ENCODE assay signal across 12 cellular contexts in genomic region chr18:56851774-56852173, GRCh38.
DNase-seq lines count a peak whose midpoint lies in the region; ATAC-seq and FAIRE-seq lines count a peak whose summit lies in the region.
"Had no signal": no experiment of that assay in that cellular context is flagged by ENCODE, and none has a peak within 500 bp of the region (broad histone marks: within the 10 kb centered on the region; RNA-seq: fewer than 3 reads in every experiment).

No MANE protein-coding gene starts in this region.

- H3K4me3 Mint-ChIP-seq in activated T-helper 2 cell treated with anti-CD3 and anti-CD28 coated beads, Interferon-gamma antibody, Interleukin-2, Interleukin-4, amounts not matched to agents 10 μg/mL and 5 μg/mL and 100 μg/mL, durations not matched to agents 14 hours and 24 hours and 36 hours (ENCODE audit: low read depth) = no peak overlapping the region
- H3K4me3 Mint-ChIP-seq: activated CD8-positive, alpha-beta memory T cell treated with anti-CD3 and anti-CD28 coated beads, Interleukin-2, amount 10 ng/mL, durations not matched to agents 7 days and 5 days had no signal

- peak; percentile 93 for ATAC-seq in GM21390 (IDR thresholded peaks at IDR 0.05; ENCODE audit: unreplicated experiment)
- peak; percentile 62 for ATAC-seq in HG03060 (IDR thresholded peaks at IDR 0.05; ENCODE audit: low read depth, unreplicated experiment)
- ATAC-seq: activated CD8-positive, alpha-beta memory T cell treated with anti-CD3 and anti-CD28 coated beads, Interleukin-2, amount 10 ng/mL, durations not matched to agents 7 days and 5 days had no signal

- H3K27me3 Mint-ChIP-seq in activated T-helper 2 cell treated with anti-CD3 and anti-CD28 coated beads, Interferon-gamma antibody, Interleukin-2, Interleukin-4, amounts not matched to agents 10 μg/mL and 5 μg/mL and 100 μg/mL, durations not matched to agents 14 hours and 24 hours and 36 hours (ENCODE audit: low read depth) = no peaks in the 10 kb centered on the region
- H3K27me3 Mint-ChIP-seq: activated CD8-positive, alpha-beta memory T cell treated with anti-CD3 and anti-CD28 coated beads, Interleukin-2, amount 10 ng/mL, durations not matched to agents 7 days and 5 days had no signal

- peaks cover 7% of the 10 kb centered on the region for H3K4me1 Mint-ChIP-seq in activated T-helper 2 cell treated with anti-CD3 and anti-CD28 coated beads, Interferon-gamma antibody, Interleukin-2, Interleukin-4, amounts not matched to agents 10 μg/mL and 5 μg/mL and 100 μg/mL, durations not matched to agents 14 hours and 24 hours and 36 hours (ENCODE audit: low read depth)
- H3K4me1 Mint-ChIP-seq: activated CD8-positive, alpha-beta memory T cell treated with anti-CD3 and anti-CD28 coated beads, Interleukin-2, amount 10 ng/mL, durations not matched to agents 7 days and 5 days had no signal

- no peaks in the 10 kb centered on the region for H3K36me3 Mint-ChIP-seq in activated T-helper 2 cell treated with anti-CD3 and anti-CD28 coated beads, Interferon-gamma antibody, Interleukin-2, Interleukin-4, amounts not matched to agents 10 μg/mL and 5 μg/mL and 100 μg/mL, durations not matched to agents 14 hours and 24 hours and 36 hours (ENCODE audit: low read depth)

- H3K9me3 Mint-ChIP-seq in activated T-helper 2 cell treated with anti-CD3 and anti-CD28 coated beads, Interferon-gamma antibody, Interleukin-2, Interleukin-4, amounts not matched to agents 10 μg/mL and 5 μg/mL and 100 μg/mL, durations not matched to agents 14 hours and 24 hours and 36 hours = peaks cover 11% of the 10 kb centered on the region

- intact Hi-C loops in activated T-helper 2 cell treated with anti-CD3 and anti-CD28 coated beads, Interferon-gamma antibody, Interleukin-2, Interleukin-4, amounts not matched to agents 10 μg/mL and 5 μg/mL and 100 μg/mL, durations not matched to agents 14 hours and 24 hours and 36 hours (cut with micrococcal nuclease) = no loop called here

- FAIRE-seq in GM18507 (lab: Jason Lieb, UNC) = peak; percentile 86

- H3K27ac Mint-ChIP-seq in activated T-helper 2 cell treated with anti-CD3 and anti-CD28 coated beads, Interferon-gamma antibody, Interleukin-2, Interleukin-4, amounts not matched to agents 10 μg/mL and 5 μg/mL and 100 μg/mL, durations not matched to agents 14 hours and 24 hours and 36 hours = no peak overlapping the region
- H3K27ac Mint-ChIP-seq: activated CD8-positive, alpha-beta memory T cell treated with anti-CD3 and anti-CD28 coated beads, Interleukin-2, amount 10 ng/mL, durations not matched to agents 7 days and 5 days had no signal

- DNase-seq in GM18507 (ENCODE audit: extremely low spot score, insufficient read length, low read depth) = no peak
- DNase-seq in NOMO-1 treated with dmso at 0.1 percent for 144 hours (lab: John Stamatoyannopoulos, UW; ENCODE audit: unreplicated experiment) = peak; percentile 56
- no peak for DNase-seq in NCI-H2196 (lab: John Stamatoyannopoulos, UW; ENCODE audit: unreplicated experiment)
- no peak for DNase-seq in DMS53 (lab: John Stamatoyannopoulos, UW)
- no peak for DNase-seq in activated T-helper 2 cell treated with anti-CD3 and anti-CD28 coated beads, Interferon-gamma antibody, Interleukin-2, Interleukin-4, amounts not matched to agents 10 μg/mL and 5 μg/mL and 100 μg/mL, durations not matched to agents 14 hours and 24 hours and 36 hours (ENCODE audit: low spot score)
- DNase-seq in effector CD4-positive, alpha-beta T cell = no peak
- DNase-seq: activated CD8-positive, alpha-beta memory T cell treated with anti-CD3 and anti-CD28 coated beads, Interleukin-2, amount 10 ng/mL, durations not matched to agents 7 days and 5 days; NCI-H524; stimulated activated CD4-positive, alpha-beta T cell treated with anti-CD3 and anti-CD28 coated beads, Interleukin-2, amount 100 ng/mL, for 48 hours; T-helper 1 cell had no signal
